In genomic region chr12:129163461-129163860, GRCh38 we compare ENCODE assay signal across 20 cellular contexts.
"Had no signal": no experiment of that assay in that cellular context is flagged by ENCODE, and none has a peak within 500 bp of the region (broad histone marks: within the 10 kb centered on the region; RNA-seq: fewer than 3 reads in every experiment).

No MANE protein-coding gene starts in this region.

- H3K4me3 Mint-ChIP-seq: T-cell had no signal

- H3K4me1 Mint-ChIP-seq: T-cell had no signal

- H3K27me3 Mint-ChIP-seq: T-cell had no signal

- H3K27ac Mint-ChIP-seq: T-cell had no signal

- H3K36me3 Mint-ChIP-seq: T-cell had no signal

- H3K4me2 ChIP-seq: SK-N-SH had no signal

- H3K27ac ChIP-seq: RWPE1 had no signal

- H3K9me3 ChIP-seq: SK-N-SH had no signal

- DNase-seq: KBM-7, MV-4-11, NCI-H1048, NCI-H1105, NCI-H1417, NCI-H1436 treated with DMSO at 0.1 percent for 48 hours, NCI-H1694, NCI-H187 treated with DMSO at 0.1 percent for 48 hours, NCI-H2029 treated with DMSO at 0.1 percent for 48 hours, NCI-H2171 treated with DMSO at 0.1 percent for 48 hours, NCI-H345, NCI-H446 treated with DMSO at 0.1 percent for 48 hours, NCI-H510A treated with DMSO at 0.1 percent for 48 hours, NCI-H526, PC-3, SHP77, SK-N-SH, SW 1271, T-cell had no signal

- H3K9ac ChIP-seq: SK-N-SH had no signal
